In the genomic region with DNA sequence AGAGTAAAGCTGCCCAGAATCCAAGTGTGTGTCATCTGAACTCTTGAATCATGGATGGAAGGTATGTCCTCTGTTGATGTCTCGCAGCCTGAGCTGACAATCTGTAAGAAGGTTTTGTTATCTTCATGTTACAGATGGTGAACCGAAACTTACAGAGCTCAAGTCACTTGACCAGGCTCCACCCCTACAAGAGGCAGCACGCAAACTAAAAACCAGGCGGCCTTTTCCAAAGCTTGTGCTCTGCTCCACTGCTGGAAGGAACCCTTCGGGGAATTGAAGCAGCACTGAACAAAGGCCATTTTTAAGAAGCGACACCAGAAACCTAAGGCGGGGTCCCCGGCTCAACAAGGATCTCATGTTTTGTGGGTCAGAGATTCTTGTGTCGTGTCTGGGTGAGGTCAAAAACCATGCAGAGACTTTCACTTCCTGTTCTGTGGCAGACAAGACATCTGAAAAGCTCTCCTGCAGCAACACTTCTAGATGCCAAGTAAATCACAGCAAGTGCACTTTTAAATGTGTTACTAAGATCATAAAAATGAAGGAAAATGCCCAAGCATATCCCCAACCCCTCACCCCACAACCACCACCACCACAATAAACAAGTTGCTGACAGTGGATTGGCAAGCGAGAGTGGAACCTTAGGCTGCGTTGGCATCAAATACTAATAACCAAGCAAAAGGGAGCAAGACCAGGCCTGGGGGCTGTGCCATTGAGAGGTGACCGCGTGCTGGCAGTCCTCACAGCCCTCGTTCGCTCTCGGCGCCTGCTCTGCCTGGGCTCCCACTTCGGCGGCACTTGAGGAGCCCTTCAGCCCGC, we compare ENCODE assay signal across 1 cellular context.
TF ChIP-seq lines count a peak whose summit lies in the region.

No MANE protein-coding gene starts in this region.

TF ChIP-seq in K562, 482 proteins besides CTCF, POLR2A, EP300 and RAD21 (continued from another document):
- TF ChIP-seq, protein P1, sequence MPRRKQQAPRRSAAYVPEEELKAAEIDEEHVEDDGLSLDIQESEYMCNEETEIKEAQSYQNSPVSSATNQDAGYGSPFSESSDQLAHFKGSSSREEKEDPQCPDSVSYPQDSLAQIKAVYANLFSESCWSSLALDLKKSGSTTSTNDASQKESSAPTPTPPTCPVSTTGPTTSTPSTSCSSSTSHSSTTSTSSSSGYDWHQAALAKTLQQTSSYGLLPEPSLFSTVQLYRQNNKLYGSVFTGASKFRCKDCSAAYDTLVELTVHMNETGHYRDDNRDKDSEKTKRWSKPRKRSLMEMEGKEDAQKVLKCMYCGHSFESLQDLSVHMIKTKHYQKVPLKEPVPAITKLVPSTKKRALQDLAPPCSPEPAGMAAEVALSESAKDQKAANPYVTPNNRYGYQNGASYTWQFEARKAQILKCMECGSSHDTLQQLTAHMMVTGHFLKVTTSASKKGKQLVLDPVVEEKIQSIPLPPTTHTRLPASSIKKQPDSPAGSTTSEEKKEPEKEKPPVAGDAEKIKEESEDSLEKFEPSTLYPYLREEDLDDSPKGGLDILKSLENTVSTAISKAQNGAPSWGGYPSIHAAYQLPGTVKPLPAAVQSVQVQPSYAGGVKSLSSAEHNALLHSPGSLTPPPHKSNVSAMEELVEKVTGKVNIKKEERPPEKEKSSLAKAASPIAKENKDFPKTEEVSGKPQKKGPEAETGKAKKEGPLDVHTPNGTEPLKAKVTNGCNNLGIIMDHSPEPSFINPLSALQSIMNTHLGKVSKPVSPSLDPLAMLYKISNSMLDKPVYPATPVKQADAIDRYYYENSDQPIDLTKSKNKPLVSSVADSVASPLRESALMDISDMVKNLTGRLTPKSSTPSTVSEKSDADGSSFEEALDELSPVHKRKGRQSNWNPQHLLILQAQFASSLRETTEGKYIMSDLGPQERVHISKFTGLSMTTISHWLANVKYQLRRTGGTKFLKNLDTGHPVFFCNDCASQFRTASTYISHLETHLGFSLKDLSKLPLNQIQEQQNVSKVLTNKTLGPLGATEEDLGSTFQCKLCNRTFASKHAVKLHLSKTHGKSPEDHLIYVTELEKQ (CRISPR knock-in tag; IDR thresholded peaks at IDR 0.05): no peak
- TF ChIP-seq ZBTB7A (IDR thresholded peaks at IDR 0.05; ENCODE audit: borderline replicate concordance, control insufficient read depth, low read depth, low read length): no peak
- TF ChIP-seq ZNF384 (IDR thresholded peaks at IDR 0.05; ENCODE audit: low read depth, low read length): no peak
- TF ChIP-seq BRCA1 (IDR thresholded peaks at IDR 0.05): no peak
- no peak for TF ChIP-seq BRCA1 (CRISPR knock-in tag; IDR thresholded peaks at IDR 0.05)
- TF ChIP-seq, protein P2, sequence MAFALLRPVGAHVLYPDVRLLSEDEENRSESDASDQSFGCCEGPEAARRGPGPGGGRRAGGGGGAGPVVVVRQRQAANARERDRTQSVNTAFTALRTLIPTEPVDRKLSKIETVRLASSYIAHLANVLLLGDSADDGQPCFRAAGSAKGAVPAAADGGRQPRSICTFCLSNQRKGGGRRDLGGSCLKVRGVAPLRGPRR (CRISPR knock-in tag; IDR thresholded peaks at IDR 0.05): no peak
- TF ChIP-seq, protein P3, sequence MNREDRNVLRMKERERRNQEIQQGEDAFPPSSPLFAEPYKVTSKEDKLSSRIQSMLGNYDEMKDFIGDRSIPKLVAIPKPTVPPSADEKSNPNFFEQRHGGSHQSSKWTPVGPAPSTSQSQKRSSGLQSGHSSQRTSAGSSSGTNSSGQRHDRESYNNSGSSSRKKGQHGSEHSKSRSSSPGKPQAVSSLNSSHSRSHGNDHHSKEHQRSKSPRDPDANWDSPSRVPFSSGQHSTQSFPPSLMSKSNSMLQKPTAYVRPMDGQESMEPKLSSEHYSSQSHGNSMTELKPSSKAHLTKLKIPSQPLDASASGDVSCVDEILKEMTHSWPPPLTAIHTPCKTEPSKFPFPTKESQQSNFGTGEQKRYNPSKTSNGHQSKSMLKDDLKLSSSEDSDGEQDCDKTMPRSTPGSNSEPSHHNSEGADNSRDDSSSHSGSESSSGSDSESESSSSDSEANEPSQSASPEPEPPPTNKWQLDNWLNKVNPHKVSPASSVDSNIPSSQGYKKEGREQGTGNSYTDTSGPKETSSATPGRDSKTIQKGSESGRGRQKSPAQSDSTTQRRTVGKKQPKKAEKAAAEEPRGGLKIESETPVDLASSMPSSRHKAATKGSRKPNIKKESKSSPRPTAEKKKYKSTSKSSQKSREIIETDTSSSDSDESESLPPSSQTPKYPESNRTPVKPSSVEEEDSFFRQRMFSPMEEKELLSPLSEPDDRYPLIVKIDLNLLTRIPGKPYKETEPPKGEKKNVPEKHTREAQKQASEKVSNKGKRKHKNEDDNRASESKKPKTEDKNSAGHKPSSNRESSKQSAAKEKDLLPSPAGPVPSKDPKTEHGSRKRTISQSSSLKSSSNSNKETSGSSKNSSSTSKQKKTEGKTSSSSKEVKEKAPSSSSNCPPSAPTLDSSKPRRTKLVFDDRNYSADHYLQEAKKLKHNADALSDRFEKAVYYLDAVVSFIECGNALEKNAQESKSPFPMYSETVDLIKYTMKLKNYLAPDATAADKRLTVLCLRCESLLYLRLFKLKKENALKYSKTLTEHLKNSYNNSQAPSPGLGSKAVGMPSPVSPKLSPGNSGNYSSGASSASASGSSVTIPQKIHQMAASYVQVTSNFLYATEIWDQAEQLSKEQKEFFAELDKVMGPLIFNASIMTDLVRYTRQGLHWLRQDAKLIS (CRISPR knock-in tag; IDR thresholded peaks at IDR 0.05): no peak
- TF ChIP-seq NRF1 (conservative IDR thresholded peaks at IDR 0.05 in 1 of 2, IDR thresholded peaks at IDR 0.05 in 1 of 2): no peak
- TF ChIP-seq ZBTB17 (CRISPR knock-in tag; IDR thresholded peaks at IDR 0.05): 0 out of 2 replicates have a peak, but pooled peaks have one; percentile 55
- TF ChIP-seq ZNF347 (CRISPR knock-in tag; IDR thresholded peaks at IDR 0.05; ENCODE audit: low read depth): no peak
- no peak for TF ChIP-seq ZFX (CRISPR knock-in tag; IDR thresholded peaks at IDR 0.05)
- TF ChIP-seq CREBBP (IDR thresholded peaks at IDR 0.05; ENCODE audit: low read depth, low read length): no peak
- TF ChIP-seq NR2C1 (IDR thresholded peaks at IDR 0.05): peak; percentile 53; the same call in 1 of the 2 replicates
- TF ChIP-seq NR2C1 (tag; IDR thresholded peaks at IDR 0.05): no peak
- peak; percentile 72 for TF ChIP-seq CXXC5 (CRISPR knock-in tag; IDR thresholded peaks at IDR 0.05)
- TF ChIP-seq ZNF561 (CRISPR knock-in tag; conservative IDR thresholded peaks at IDR 0.05): no peak
- TF ChIP-seq, protein P4, sequence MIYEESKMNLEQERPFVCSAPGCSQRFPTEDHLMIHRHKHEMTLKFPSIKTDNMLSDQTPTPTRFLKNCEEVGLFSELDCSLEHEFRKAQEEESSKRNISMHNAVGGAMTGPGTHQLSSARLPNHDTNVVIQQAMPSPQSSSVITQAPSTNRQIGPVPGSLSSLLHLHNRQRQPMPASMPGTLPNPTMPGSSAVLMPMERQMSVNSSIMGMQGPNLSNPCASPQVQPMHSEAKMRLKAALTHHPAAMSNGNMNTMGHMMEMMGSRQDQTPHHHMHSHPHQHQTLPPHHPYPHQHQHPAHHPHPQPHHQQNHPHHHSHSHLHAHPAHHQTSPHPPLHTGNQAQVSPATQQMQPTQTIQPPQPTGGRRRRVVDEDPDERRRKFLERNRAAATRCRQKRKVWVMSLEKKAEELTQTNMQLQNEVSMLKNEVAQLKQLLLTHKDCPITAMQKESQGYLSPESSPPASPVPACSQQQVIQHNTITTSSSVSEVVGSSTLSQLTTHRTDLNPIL (CRISPR knock-in tag; IDR thresholded peaks at IDR 0.05): no peak
- TF ChIP-seq ZC3H8 (IDR thresholded peaks at IDR 0.05): no peak
- TF ChIP-seq NCOA2 (IDR thresholded peaks at IDR 0.05; ENCODE audit: partially characterized antibody in 2 of 2): no peak
- no peak for TF ChIP-seq CHD1 (IDR thresholded peaks at IDR 0.05; ENCODE audit: low read length)
- TF ChIP-seq, protein P5, sequence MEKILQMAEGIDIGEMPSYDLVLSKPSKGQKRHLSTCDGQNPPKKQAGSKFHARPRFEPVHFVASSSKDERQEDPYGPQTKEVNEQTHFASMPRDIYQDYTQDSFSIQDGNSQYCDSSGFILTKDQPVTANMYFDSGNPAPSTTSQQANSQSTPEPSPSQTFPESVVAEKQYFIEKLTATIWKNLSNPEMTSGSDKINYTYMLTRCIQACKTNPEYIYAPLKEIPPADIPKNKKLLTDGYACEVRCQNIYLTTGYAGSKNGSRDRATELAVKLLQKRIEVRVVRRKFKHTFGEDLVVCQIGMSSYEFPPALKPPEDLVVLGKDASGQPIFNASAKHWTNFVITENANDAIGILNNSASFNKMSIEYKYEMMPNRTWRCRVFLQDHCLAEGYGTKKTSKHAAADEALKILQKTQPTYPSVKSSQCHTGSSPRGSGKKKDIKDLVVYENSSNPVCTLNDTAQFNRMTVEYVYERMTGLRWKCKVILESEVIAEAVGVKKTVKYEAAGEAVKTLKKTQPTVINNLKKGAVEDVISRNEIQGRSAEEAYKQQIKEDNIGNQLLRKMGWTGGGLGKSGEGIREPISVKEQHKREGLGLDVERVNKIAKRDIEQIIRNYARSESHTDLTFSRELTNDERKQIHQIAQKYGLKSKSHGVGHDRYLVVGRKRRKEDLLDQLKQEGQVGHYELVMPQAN (IDR thresholded peaks at IDR 0.05; ENCODE audit: borderline replicate concordance): no peak
- TF ChIP-seq ZNF175 (CRISPR knock-in tag; IDR thresholded peaks at IDR 0.05; ENCODE audit: low read depth): peak; percentile 42; the same call in 1 of the 2 replicates
- no peak for TF ChIP-seq ZNF133 (CRISPR knock-in tag; IDR thresholded peaks at IDR 0.05)
- no peak for TF ChIP-seq ZNF41 (CRISPR knock-in tag; conservative IDR thresholded peaks at IDR 0.05)
- TF ChIP-seq SRSF1 (IDR thresholded peaks at IDR 0.05; ENCODE audit: low read depth, low read length): no peak
- TF ChIP-seq, protein P6, sequence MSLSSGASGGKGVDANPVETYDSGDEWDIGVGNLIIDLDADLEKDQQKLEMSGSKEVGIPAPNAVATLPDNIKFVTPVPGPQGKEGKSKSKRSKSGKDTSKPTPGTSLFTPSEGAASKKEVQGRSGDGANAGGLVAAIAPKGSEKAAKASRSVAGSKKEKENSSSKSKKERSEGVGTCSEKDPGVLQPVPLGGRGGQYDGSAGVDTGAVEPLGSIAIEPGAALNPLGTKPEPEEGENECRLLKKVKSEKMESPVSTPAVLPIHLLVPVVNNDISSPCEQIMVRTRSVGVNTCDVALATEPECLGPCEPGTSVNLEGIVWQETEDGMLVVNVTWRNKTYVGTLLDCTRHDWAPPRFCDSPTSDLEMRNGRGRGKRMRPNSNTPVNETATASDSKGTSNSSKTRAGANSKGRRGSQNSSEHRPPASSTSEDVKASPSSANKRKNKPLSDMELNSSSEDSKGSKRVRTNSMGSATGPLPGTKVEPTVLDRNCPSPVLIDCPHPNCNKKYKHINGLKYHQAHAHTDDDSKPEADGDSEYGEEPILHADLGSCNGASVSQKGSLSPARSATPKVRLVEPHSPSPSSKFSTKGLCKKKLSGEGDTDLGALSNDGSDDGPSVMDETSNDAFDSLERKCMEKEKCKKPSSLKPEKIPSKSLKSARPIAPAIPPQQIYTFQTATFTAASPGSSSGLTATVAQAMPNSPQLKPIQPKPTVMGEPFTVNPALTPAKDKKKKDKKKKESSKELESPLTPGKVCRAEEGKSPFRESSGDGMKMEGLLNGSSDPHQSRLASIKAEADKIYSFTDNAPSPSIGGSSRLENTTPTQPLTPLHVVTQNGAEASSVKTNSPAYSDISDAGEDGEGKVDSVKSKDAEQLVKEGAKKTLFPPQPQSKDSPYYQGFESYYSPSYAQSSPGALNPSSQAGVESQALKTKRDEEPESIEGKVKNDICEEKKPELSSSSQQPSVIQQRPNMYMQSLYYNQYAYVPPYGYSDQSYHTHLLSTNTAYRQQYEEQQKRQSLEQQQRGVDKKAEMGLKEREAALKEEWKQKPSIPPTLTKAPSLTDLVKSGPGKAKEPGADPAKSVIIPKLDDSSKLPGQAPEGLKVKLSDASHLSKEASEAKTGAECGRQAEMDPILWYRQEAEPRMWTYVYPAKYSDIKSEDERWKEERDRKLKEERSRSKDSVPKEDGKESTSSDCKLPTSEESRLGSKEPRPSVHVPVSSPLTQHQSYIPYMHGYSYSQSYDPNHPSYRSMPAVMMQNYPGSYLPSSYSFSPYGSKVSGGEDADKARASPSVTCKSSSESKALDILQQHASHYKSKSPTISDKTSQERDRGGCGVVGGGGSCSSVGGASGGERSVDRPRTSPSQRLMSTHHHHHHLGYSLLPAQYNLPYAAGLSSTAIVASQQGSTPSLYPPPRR (CRISPR knock-in tag; IDR thresholded peaks at IDR 0.05; ENCODE audit: borderline replicate concordance): no peak; the same call in 1 of the 2 replicates
- peak; percentile 58; the same call in 1 of the 2 replicates for TF ChIP-seq ELF1 (tag; IDR thresholded peaks at IDR 0.05)
- peak in 1 of 3 experiments; percentile 16 for TF ChIP-seq YY1 (IDR thresholded peaks at IDR 0.05; ENCODE audit: borderline replicate concordance in 1 of 3, control insufficient read depth in 1 of 3, extremely low read depth in 1 of 3, insufficient read depth in 3 of 3, insufficient read length in 1 of 3, insufficient replicate concordance in 2 of 3, low read depth in 1 of 3, low read length in 2 of 3)
- TF ChIP-seq, protein P7, sequence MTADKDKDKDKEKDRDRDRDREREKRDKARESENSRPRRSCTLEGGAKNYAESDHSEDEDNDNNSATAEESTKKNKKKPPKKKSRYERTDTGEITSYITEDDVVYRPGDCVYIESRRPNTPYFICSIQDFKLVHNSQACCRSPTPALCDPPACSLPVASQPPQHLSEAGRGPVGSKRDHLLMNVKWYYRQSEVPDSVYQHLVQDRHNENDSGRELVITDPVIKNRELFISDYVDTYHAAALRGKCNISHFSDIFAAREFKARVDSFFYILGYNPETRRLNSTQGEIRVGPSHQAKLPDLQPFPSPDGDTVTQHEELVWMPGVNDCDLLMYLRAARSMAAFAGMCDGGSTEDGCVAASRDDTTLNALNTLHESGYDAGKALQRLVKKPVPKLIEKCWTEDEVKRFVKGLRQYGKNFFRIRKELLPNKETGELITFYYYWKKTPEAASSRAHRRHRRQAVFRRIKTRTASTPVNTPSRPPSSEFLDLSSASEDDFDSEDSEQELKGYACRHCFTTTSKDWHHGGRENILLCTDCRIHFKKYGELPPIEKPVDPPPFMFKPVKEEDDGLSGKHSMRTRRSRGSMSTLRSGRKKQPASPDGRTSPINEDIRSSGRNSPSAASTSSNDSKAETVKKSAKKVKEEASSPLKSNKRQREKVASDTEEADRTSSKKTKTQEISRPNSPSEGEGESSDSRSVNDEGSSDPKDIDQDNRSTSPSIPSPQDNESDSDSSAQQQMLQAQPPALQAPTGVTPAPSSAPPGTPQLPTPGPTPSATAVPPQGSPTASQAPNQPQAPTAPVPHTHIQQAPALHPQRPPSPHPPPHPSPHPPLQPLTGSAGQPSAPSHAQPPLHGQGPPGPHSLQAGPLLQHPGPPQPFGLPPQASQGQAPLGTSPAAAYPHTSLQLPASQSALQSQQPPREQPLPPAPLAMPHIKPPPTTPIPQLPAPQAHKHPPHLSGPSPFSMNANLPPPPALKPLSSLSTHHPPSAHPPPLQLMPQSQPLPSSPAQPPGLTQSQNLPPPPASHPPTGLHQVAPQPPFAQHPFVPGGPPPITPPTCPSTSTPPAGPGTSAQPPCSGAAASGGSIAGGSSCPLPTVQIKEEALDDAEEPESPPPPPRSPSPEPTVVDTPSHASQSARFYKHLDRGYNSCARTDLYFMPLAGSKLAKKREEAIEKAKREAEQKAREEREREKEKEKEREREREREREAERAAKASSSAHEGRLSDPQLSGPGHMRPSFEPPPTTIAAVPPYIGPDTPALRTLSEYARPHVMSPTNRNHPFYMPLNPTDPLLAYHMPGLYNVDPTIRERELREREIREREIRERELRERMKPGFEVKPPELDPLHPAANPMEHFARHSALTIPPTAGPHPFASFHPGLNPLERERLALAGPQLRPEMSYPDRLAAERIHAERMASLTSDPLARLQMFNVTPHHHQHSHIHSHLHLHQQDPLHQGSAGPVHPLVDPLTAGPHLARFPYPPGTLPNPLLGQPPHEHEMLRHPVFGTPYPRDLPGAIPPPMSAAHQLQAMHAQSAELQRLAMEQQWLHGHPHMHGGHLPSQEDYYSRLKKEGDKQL (CRISPR knock-in tag; IDR thresholded peaks at IDR 0.05; ENCODE audit: borderline replicate concordance): no peak
